Comparison of ENCODE assay signal across 9 cellular contexts in the genomic region with DNA sequence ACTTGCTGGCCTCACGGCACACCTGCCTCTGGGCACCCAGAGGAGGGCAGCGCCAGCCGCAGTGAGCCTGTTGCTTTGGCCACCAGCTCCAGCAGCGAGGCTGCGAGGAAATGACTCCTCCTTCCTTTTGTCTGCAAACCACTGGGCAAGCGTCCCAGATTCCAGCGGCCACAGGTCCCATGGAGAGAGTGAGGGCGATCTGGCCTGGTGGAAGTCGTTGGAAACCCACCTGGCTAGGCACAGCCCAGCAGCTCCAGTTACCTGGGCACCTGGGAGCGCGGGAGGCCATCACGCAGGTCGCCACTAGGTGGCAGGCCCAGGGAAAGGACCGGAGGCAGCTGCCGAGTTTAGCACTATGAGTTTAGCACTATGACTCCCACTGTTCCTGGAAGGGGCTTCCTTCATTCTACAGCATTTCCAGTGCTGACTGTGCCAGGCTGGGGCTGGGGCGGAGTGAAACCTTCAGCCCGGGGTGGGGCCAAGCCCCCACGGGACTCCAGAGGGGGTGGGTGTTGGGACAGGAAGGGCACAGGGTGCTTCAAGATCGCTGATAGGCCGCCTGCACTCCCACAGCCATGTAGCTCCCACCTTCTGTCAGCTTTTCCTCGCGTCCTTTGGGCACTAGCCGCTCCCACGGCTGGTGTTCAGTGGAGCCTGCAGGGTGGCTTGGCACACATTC. TPM values are rescaled to one million over a fixed set of nuclear protein-coding genes. Genes with fewer than 3 reads are reported as not detected.
DNase-seq lines count a peak whose midpoint lies in the region; ATAC-seq and TF ChIP-seq lines count a peak whose summit lies in the region.
"Had no signal": no experiment of that assay in that cellular context is flagged by ENCODE, and none has a peak within 500 bp of the region (broad histone marks: within the 10 kb centered on the region; RNA-seq: fewer than 3 reads in every experiment).

No MANE protein-coding gene starts in this region.

- peaks cover 53% of the 10 kb centered on the region for H3K27me3 ChIP-seq in CD8-positive, alpha-beta T cell (ENCODE audit: insufficient read depth, low read length)
- H3K27me3 ChIP-seq in PC-3 (ENCODE audit: low read length) = no peaks in the 10 kb centered on the region
- H3K27me3 ChIP-seq in smooth muscle cell (ENCODE audit: low read depth) = peaks cover 91% of the 10 kb centered on the region

- H2AFZ ChIP-seq in PC-3 (ENCODE audit: low read length) (peak overlapping the region; percentile 87), smooth muscle cell (ENCODE audit: low read depth) (no peak overlapping the region)

- H3K9me3 Mint-ChIP-seq in CD8-positive, alpha-beta T cell = no peaks in the 10 kb centered on the region
- no peaks in the 10 kb centered on the region for H3K9me3 Mint-ChIP-seq in activated T-cell treated with anti-CD3 and anti-CD28 coated beads, Interleukin-2, amount 50 U/mL, for 4 hours

- H3K27ac ChIP-seq in CD8-positive, alpha-beta T cell (ENCODE audit: low read depth, low read length) = no peak overlapping the region
- peak overlapping the region; percentile 73 for H3K27ac ChIP-seq in PC-3 (ENCODE audit: low read length)
- no peak overlapping the region for H3K27ac ChIP-seq in smooth muscle cell (ENCODE audit: low read depth)

- POLR2A ChIA-PET in CD8-positive, alpha-beta T cell (lab: Charles Lee) = interaction anchor here (0.8 to 0.9 kb wide), 2 partner anchors 14 to 37 kb away, joined by 3 read pairs; no protein-coding TSS in a partner anchor
- POLR2A ChIA-PET in PC-3 (lab: Charles Lee; ENCODE audit: unreplicated experiment) = interaction anchor here (0.6 kb wide), 2 partner anchors 17 to 30 kb away, joined by 3 to 16 read pairs; a partner anchor contains a TSS

- CTCF ChIA-PET in CD8-positive, alpha-beta T cell (lab: Charles Lee) = interaction anchor here (0.6 to 5.2 kb wide), 38 partner anchors 9 to 371 kb away, joined by 3 to 45 read pairs (median 4); a partner anchor contains a TSS
- CTCF ChIA-PET in PC-3 (lab: Charles Lee) = interaction anchor here (0.6 to 2.3 kb wide), 14 partner anchors 10 to 218 kb away, joined by 3 to 29 read pairs (median 4); no protein-coding TSS in a partner anchor

- H3F3A ChIP-seq in PC-3 (ENCODE audit: low read length, unreplicated experiment) (no peaks in the 10 kb centered on the region), smooth muscle cell (ENCODE audit: low read depth) (no peaks in the 10 kb centered on the region)

- H3K4me3 ChIP-seq in CD8-positive, alpha-beta T cell (ENCODE audit: low read depth, low read length) = peak overlapping the region; percentile 46
- H3K4me3 ChIP-seq in PC-3 (ENCODE audit: low read length) (peak overlapping the region; percentile 73), foreskin fibroblast (ENCODE audit: low read depth in 1 of 2, low read length in 2 of 2) (no peak overlapping the region), smooth muscle cell (no peak overlapping the region)

- peak; percentile 84 for ATAC-seq in CD8-positive, alpha-beta T cell
- ATAC-seq in HG03280 (IDR thresholded peaks at IDR 0.05; ENCODE audit: unreplicated experiment) (peak; percentile 45), PC-3 (peak; percentile 46), HG03045 (IDR thresholded peaks at IDR 0.05; ENCODE audit: unreplicated experiment) (no peak), GM18517 (IDR thresholded peaks at IDR 0.05; ENCODE audit: unreplicated experiment) (no peak)
- peak; percentile 56 to 69 for ATAC-seq in activated T-cell treated with anti-CD3 and anti-CD28 coated beads, Interleukin-2, amount 50 U/mL, for 4 hours

- H3K9ac ChIP-seq in PC-3 (ENCODE audit: low read length) (peak overlapping the region; percentile 25), smooth muscle cell (ENCODE audit: low read depth) (no peak overlapping the region)

- H3K27ac Mint-ChIP-seq in CD8-positive, alpha-beta T cell = no peak overlapping the region

- H4K20me1 ChIP-seq in PC-3 (ENCODE audit: low read length) = no peaks in the 10 kb centered on the region
- no peaks in the 10 kb centered on the region for H4K20me1 ChIP-seq in smooth muscle cell (ENCODE audit: low read depth)

- no peaks in the 10 kb centered on the region for H3K9me3 ChIP-seq in CD8-positive, alpha-beta T cell (ENCODE audit: low read length)
- no peaks in the 10 kb centered on the region for H3K9me3 ChIP-seq in PC-3 (ENCODE audit: low read length)
- no peaks in the 10 kb centered on the region for H3K9me3 ChIP-seq in smooth muscle cell (replicated peaks; ENCODE audit: low read depth)

- H3K4me1 Mint-ChIP-seq in CD8-positive, alpha-beta T cell (ENCODE audit: low read depth) = peaks cover 9% of the 10 kb centered on the region
- H3K4me1 Mint-ChIP-seq in activated T-cell treated with anti-CD3 and anti-CD28 coated beads, Interleukin-2, amount 50 U/mL, for 4 hours (ENCODE audit: low read depth) = peaks cover 15% of the 10 kb centered on the region

- H3K4me1 ChIP-seq in CD8-positive, alpha-beta T cell (ENCODE audit: insufficient read depth, low read length) = peaks cover 33% of the 10 kb centered on the region
- H3K4me1 ChIP-seq in PC-3 (ENCODE audit: insufficient read depth, low read length) (peaks cover 63% of the 10 kb centered on the region), smooth muscle cell (ENCODE audit: low read depth) (peaks cover 15% of the 10 kb centered on the region)

- peaks cover 5% of the 10 kb centered on the region for H3K79me2 ChIP-seq in PC-3 (ENCODE audit: low read length)
- H3K79me2 ChIP-seq in smooth muscle cell (ENCODE audit: low read depth) = no peaks in the 10 kb centered on the region

- intact Hi-C loops in CD8-positive, alpha-beta T cell (cut with DNase I, micrococcal nuclease) = loop anchor here (1.0 kb wide), 4 partner anchors 15 to 223 kb away; no protein-coding TSS in a partner anchor
- intact Hi-C loops in PC-3 (cut with micrococcal nuclease) = loop anchor here (1.0 kb wide), 2 partner anchors 10 to 15 kb away; no protein-coding TSS in a partner anchor

- peak; percentile 72 for TF ChIP-seq CTCF in CD8-positive, alpha-beta T cell (IDR thresholded peaks at IDR 0.05)
- TF ChIP-seq CTCF in PC-3 (conservative IDR thresholded peaks at IDR 0.05; ENCODE audit: low read depth, low read length) = peak; percentile 98
- TF ChIP-seq CTCF in foreskin fibroblast (IDR thresholded peaks at IDR 0.05; ENCODE audit: low read depth, low read length) = peak; percentile 58
- TF ChIP-seq CTCF in smooth muscle cell (IDR thresholded peaks at IDR 0.05; ENCODE audit: borderline replicate concordance, insufficient read depth, poor library complexity, severe bottlenecking) = peak; percentile 62

- no TSS peak for BruUV-seq in PC-3 (replicated peaks; lab: Mats Ljungman, UMichigan)

- WGBS in smooth muscle cell (ENCODE audit: low lambda C conversion rate) = 22% methylated on average over 24 of the region's 24 CpGs

- H3K36me3 Mint-ChIP-seq in CD8-positive, alpha-beta T cell = no peaks in the 10 kb centered on the region
- H3K36me3 Mint-ChIP-seq in activated T-cell treated with anti-CD3 and anti-CD28 coated beads, Interleukin-2, amount 50 U/mL, for 4 hours (ENCODE audit: insufficient read depth) = no peaks in the 10 kb centered on the region

- H3K4me3 Mint-ChIP-seq in CD8-positive, alpha-beta T cell = peak overlapping the region; percentile 72
- H3K4me3 Mint-ChIP-seq in activated T-cell treated with anti-CD3 and anti-CD28 coated beads, Interleukin-2, amount 50 U/mL, for 4 hours = peak overlapping the region; percentile 11

- peaks cover 37% of the 10 kb centered on the region for H3K27me3 Mint-ChIP-seq in CD8-positive, alpha-beta T cell (ENCODE audit: low read depth)
- peaks cover 49% of the 10 kb centered on the region for H3K27me3 Mint-ChIP-seq in activated T-cell treated with anti-CD3 and anti-CD28 coated beads, Interleukin-2, amount 50 U/mL, for 4 hours (ENCODE audit: low read depth)

- H3K36me3 ChIP-seq in CD8-positive, alpha-beta T cell (ENCODE audit: insufficient read depth, low read length) = no peaks in the 10 kb centered on the region
- H3K36me3 ChIP-seq in PC-3 (ENCODE audit: low read depth, low read length) (no peaks in the 10 kb centered on the region), smooth muscle cell (ENCODE audit: low read depth) (no peaks in the 10 kb centered on the region)

- DNase-seq in CD8-positive, alpha-beta T cell = peak; percentile 49 to 83 (median 66)
- peak; percentile 98 for DNase-seq in PC-3
- DNase-seq in activated T-cell treated with anti-CD3 and anti-CD28 coated beads, Interleukin-2, amount 50 U/mL, for 4 hours = peak; percentile 73
- peak in 1 of 2 donors; percentile 52 for DNase-seq in foreskin fibroblast
- DNase-seq in smooth muscle cell (lab: John Stamatoyannopoulos, UW; ENCODE audit: unreplicated experiment) = no peak

- H3K9me2 ChIP-seq in PC-3 (replicated peaks; ENCODE audit: low read length) = no peaks in the 10 kb centered on the region

- H3K4me2 ChIP-seq in PC-3 (ENCODE audit: low read length) = peak overlapping the region; percentile 90
- no peak overlapping the region for H3K4me2 ChIP-seq in smooth muscle cell

RNA-seq across cellular contexts. Expression of a gene that starts 1.1 kb away (rescaled TPM):
- total RNA-seq in CD8-positive, alpha-beta T cell = 1 to 10 TPM; 2.7 to 5.5 TPM
- total RNA-seq in PC-3 (2014; rRNA removed) (11.1 and 14.1 TPM in 2 replicates), smooth muscle cell (not detected in 2 replicates)
- total RNA-seq in activated T-cell treated with anti-CD3 and anti-CD28 coated beads, Interleukin-2, amount 50 U/mL, for 4 hours = under 1 TPM; 0.42 to 0.76 (median 0.60) TPM
- 1.1 and 2.6 TPM in 2 replicates for polyA plus RNA-seq in smooth muscle cell

RNA-seq across cellular contexts. Expression of a gene that starts 3.7 kb away (rescaled TPM):
- total RNA-seq in CD8-positive, alpha-beta T cell = not detected
- total RNA-seq in PC-3 (2014; rRNA removed) (41.0 and 42.9 TPM in 2 replicates), smooth muscle cell (4.6 and 5.6 TPM in 2 replicates)
- not detected for total RNA-seq in activated T-cell treated with anti-CD3 and anti-CD28 coated beads, Interleukin-2, amount 50 U/mL, for 4 hours
- polyA plus RNA-seq in smooth muscle cell = 1.7 and 11.1 TPM in 2 replicates
- total RNA-seq: temporal lobe had no signal

RNA-seq across cellular contexts. Expression of a gene that starts 29.9 kb away (rescaled TPM):
- 1 to 10 TPM; 2.8 to 3.1 TPM for total RNA-seq in CD8-positive, alpha-beta T cell
- 164 and 165 TPM in 2 replicates for total RNA-seq in PC-3 (2014; rRNA removed)
- total RNA-seq in activated T-cell treated with anti-CD3 and anti-CD28 coated beads, Interleukin-2, amount 50 U/mL, for 4 hours = 100 to 1,000 TPM in 2 of 3 donors, 10 to 100 TPM in 1; 92.8 to 112 (median 101) TPM
- total RNA-seq in smooth muscle cell = 16.4 and 19.5 TPM in 2 replicates
- 53.6 and 53.8 TPM in 2 replicates for polyA plus RNA-seq in smooth muscle cell

RNA-seq across cellular contexts. Expression of a gene that starts 42.5 kb away (rescaled TPM):
- 100 to 1,000 TPM; 178 to 185 TPM for total RNA-seq in CD8-positive, alpha-beta T cell
- total RNA-seq in PC-3 (2014; rRNA removed) (42.5 and 60.1 TPM in 2 replicates), smooth muscle cell (9.6 and 19.8 TPM in 2 replicates)
- 100 to 1,000 TPM; 137 to 149 (median 145) TPM for total RNA-seq in activated T-cell treated with anti-CD3 and anti-CD28 coated beads, Interleukin-2, amount 50 U/mL, for 4 hours
- 10.1 and 17.7 TPM in 2 replicates for polyA plus RNA-seq in smooth muscle cell

Comparison
In these comparisons a context has a peak if more than half of its experiments do, and no peak if none do; other contexts are left out.
1. ATAC-seq: peak in CD8-positive, alpha-beta T cell (single experiment), HG03280 (single experiment), PC-3 (single experiment) and activated T-cell treated with anti-CD3 and anti-CD28 coated beads, Interleukin-2, amount 50 U/mL, for 4 hours (2 of 2); none in HG03045 (single experiment) and GM18517 (single experiment).
2. H3K4me3 ChIP-seq: peak in CD8-positive, alpha-beta T cell (single experiment) and PC-3 (single experiment); none in foreskin fibroblast (0 of 2) and smooth muscle cell (single experiment).
3. Peak in every context shown above with its lines, with median percentiles within 50 percentile points of each other: CTCF ChIP-seq.